ENCODE assay signal across 35 cellular contexts in genomic region chr1:240917976-240918375, GRCh38.
"Had no signal": no experiment of that assay in that cellular context is flagged by ENCODE, and none has a peak within 500 bp of the region (broad histone marks: within the 10 kb centered on the region; RNA-seq: fewer than 3 reads in every experiment).

No MANE protein-coding gene starts in this region.

- DNase-seq: Kasumi-1, MG63, MM.1S, MV-4-11, NCI-H1048, NCI-H1092, NCI-H1092 treated with DMSO at 0.1 percent for 48 hours, NCI-H1105, NCI-H1105 treated with DMSO at 0.1 percent for 48 hours, NCI-H1417, NCI-H1417 treated with DMSO at 0.1 percent for 48 hours, NCI-H1436, NCI-H1436 treated with DMSO at 0.1 percent for 48 hours, NCI-H146, NCI-H1694, NCI-H1694 treated with DMSO at 0.1 percent for 48 hours, NCI-H187, NCI-H187 treated with DMSO at 0.1 percent for 48 hours, NCI-H1930, NCI-H2029, NCI-H2029 treated with DMSO at 0.1 percent for 48 hours, NCI-H2081, NCI-H2081 treated with DMSO at 0.1 percent for 48 hours, NCI-H2107, NCI-H2171, NCI-H2171 treated with DMSO at 0.1 percent for 48 hours, NCI-H2227 treated with DMSO at 0.1 percent for 48 hours, NCI-H226, NCI-H345, NCI-H446, NCI-H446 treated with DMSO at 0.1 percent for 48 hours, NCI-H510A, NCI-H510A treated with DMSO at 0.1 percent for 48 hours, NCI-H524, NCI-H524 treated with DMSO at 0.1 percent for 48 hours had no signal

- H3K4me3 ChIP-seq: MG63 had no signal

- H3K36me3 ChIP-seq: MG63 had no signal

- H3K9me3 ChIP-seq: MG63 had no signal

- H3K27me3 ChIP-seq: MG63 had no signal
